ENCODE assay signal across 10 cellular contexts in genomic region chr14:71931492-71932228, GRCh38. TPM values are rescaled to one million over a fixed set of nuclear protein-coding genes. Genes with fewer than 3 reads are reported as not detected.
A peak's percentile ranks its signal among the peaks of the same experiment; 100 is the strongest.
DNase-seq lines count a peak whose midpoint lies in the region; ATAC-seq, FAIRE-seq and TF ChIP-seq lines count a peak whose summit lies in the region.
"Had no signal": no experiment of that assay in that cellular context is flagged by ENCODE, and none has a peak within 500 bp of the region (broad histone marks: within the 10 kb centered on the region; RNA-seq: fewer than 3 reads in every experiment).

No MANE protein-coding gene starts in this region.

- FAIRE-seq in frontal cortex (lab: Jason Lieb, UNC), result no peak

- peak overlapping the region; percentile 58 for H3K4me3 ChIP-seq in GM12864 (ENCODE audit: low read depth, low read length)

- DNase-seq in GM12864 (ENCODE audit: low read depth), result no peak
- DNase-seq in OCI-M1 (lab: John Stamatoyannopoulos, UW), result peak; percentile 58
- DNase-seq in frontal cortex (ENCODE audit: low spot score in 2 of 2), result peak; percentile 41 to 46
- DNase-seq in retina, result peak; percentile 48
- DNase-seq in GDM1 (lab: John Stamatoyannopoulos, UW), result no peak
- DNase-seq in mucosa of gallbladder (ENCODE audit: low spot score), result no peak
- DNase-seq: effector CD8-positive, alpha-beta T cell; GOT3 had no signal

- no peak for TF ChIP-seq CTCF in GM12864 (IDR thresholded peaks at IDR 0.05; ENCODE audit: low read depth, low read length, missing control alignments)

- ATAC-seq in GM18520 (IDR thresholded peaks at IDR 0.05; ENCODE audit: unreplicated experiment) (no peak), GM18861 (IDR thresholded peaks at IDR 0.05; ENCODE audit: unreplicated experiment) (no peak)

RNA-seq across cellular contexts. Expression of gene RGS6, which starts 0.6 kb away (rescaled TPM):
- total RNA-seq in frontal cortex (4.9 TPM), mucosa of gallbladder (1.1 TPM)

Comparison
In these comparisons a context has a peak if more than half of its experiments do, and no peak if none do; other contexts are left out.
1. DNase-seq: peak in OCI-M1 (single experiment), frontal cortex (2 of 2) and retina (single experiment); none in GM12864 (single experiment), GDM1 (single experiment) and mucosa of gallbladder (single experiment).